In the genomic region with DNA sequence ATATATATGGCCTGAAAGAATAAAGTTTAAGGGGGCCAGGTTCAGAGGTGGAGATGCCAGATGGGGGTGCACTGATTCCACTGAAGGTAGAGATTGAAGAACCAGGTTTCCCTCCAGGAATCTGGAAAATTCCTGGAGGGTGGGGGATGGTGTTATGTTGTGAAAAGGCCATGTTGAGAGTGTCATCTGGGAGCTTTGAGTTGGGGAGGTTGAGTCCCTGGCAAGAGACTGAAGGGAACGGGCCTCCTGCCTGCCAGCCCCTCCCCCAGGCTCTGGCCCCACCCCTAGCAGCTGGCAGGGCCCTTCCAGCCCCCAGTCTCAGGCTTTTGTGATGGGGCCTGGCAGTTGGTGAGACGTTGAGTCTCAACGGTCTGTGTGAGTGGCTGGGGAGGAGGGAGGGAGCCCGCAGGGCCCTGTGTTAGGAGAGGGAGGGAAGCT, we compare ENCODE assay signal across 8 cellular contexts. TPM values are rescaled to one million over a fixed set of nuclear protein-coding genes. Genes with fewer than 3 reads are reported as not detected.
DNase-seq lines count a peak whose midpoint lies in the region; ATAC-seq and TF ChIP-seq lines count a peak whose summit lies in the region.

No MANE protein-coding gene starts in this region.

- no peak overlapping the region for H3K4me3 ChIP-seq in DND-41 (ENCODE audit: low read depth in 1 of 2, low read length in 2 of 2)

- H3K36me3 ChIP-seq in DND-41 (ENCODE audit: insufficient read depth, low read length), result no peaks in the 10 kb centered on the region

- H3K4me1 Mint-ChIP-seq in chondrocyte (ENCODE audit: low read depth) (peaks cover 24% of the 10 kb centered on the region), nephron progenitor cell (peaks cover 47% of the 10 kb centered on the region)

- no peaks in the 10 kb centered on the region for H3K79me2 ChIP-seq in DND-41 (ENCODE audit: insufficient read depth, low read length)

- peaks cover 23% of the 10 kb centered on the region for H3K27me3 ChIP-seq in DND-41 (ENCODE audit: insufficient read depth, low read length, poor library complexity)

- no peaks in the 10 kb centered on the region for H3K9me3 ChIP-seq in DND-41 (ENCODE audit: insufficient read depth, low read length, severe bottlenecking)

- peaks cover 36% of the 10 kb centered on the region for H3K4me1 ChIP-seq in DND-41 (ENCODE audit: insufficient read depth, low read length)

- H4K20me1 ChIP-seq in DND-41 (ENCODE audit: insufficient read depth, low read length), result peaks cover 6% of the 10 kb centered on the region; the same call in 1 of the 2 replicates

- no peaks in the 10 kb centered on the region for H3K9me3 Mint-ChIP-seq in chondrocyte (ENCODE audit: low read depth)
- H3K9me3 Mint-ChIP-seq in nephron progenitor cell, result no peaks in the 10 kb centered on the region

- TF ChIP-seq CTCF in DND-41 (IDR thresholded peaks at IDR 0.05; ENCODE audit: borderline replicate concordance, extremely low read depth, low read length, poor library complexity, severe bottlenecking), result peak; percentile 22
- peak; percentile 42 for TF ChIP-seq CTCF in chondrocyte (IDR thresholded peaks at IDR 0.05)
- TF ChIP-seq CTCF in nephron progenitor cell (IDR thresholded peaks at IDR 0.05), result no peak

- H3K27ac Mint-ChIP-seq in chondrocyte (ENCODE audit: unreplicated experiment) (no peak overlapping the region), nephron progenitor cell (no peak overlapping the region)

- H3K27me3 Mint-ChIP-seq in chondrocyte (ENCODE audit: low read depth) (no peaks in the 10 kb centered on the region), nephron progenitor cell (ENCODE audit: low read depth, poor library complexity) (peaks cover 27% of the 10 kb centered on the region)

- peak overlapping the region; percentile 50; the same call in 1 of the 2 replicates for H3K27ac ChIP-seq in DND-41 (ENCODE audit: low read length)

- H3K4me3 Mint-ChIP-seq in chondrocyte (ENCODE audit: unreplicated experiment) (no peak overlapping the region), nephron progenitor cell (no peak overlapping the region)

- ATAC-seq in DND-41 (ENCODE audit: insufficient read depth, low read depth), result peak; percentile 75
- ATAC-seq in HG03457 (IDR thresholded peaks at IDR 0.05; ENCODE audit: unreplicated experiment), result no peak

- no peak overlapping the region for H3K9ac ChIP-seq in DND-41 (ENCODE audit: low read depth, low read length)

- H3K36me3 Mint-ChIP-seq in chondrocyte (ENCODE audit: low read depth) (no peaks in the 10 kb centered on the region), nephron progenitor cell (ENCODE audit: low read depth) (no peaks in the 10 kb centered on the region)

- DNase-seq in DND-41, result peak; percentile 81
- DNase-seq in NCI-H1694 (lab: John Stamatoyannopoulos, UW), result peak; percentile 48
- DNase-seq in chondrocyte (ENCODE audit: low spot score), result no peak
- DNase-seq in nephron progenitor cell, result peak; percentile 30
- no peak for DNase-seq in NOMO-1 treated with dmso at 0.1 percent for 144 hours (lab: John Stamatoyannopoulos, UW; ENCODE audit: unreplicated experiment)
- no peak for DNase-seq in cerebellar nuclear complex (lab: John Stamatoyannopoulos, UW)
- DNase-seq in RPMI8226, result no peak

- no peak overlapping the region; the same call in 1 of the 2 replicates for H3K4me2 ChIP-seq in DND-41 (ENCODE audit: insufficient read depth, low read length)

- H2AFZ ChIP-seq in DND-41 (ENCODE audit: low read depth, low read length), result no peak overlapping the region

RNA-seq across cellular contexts. Expression of a gene that starts 4.1 kb away (rescaled TPM):
- total RNA-seq in chondrocyte, result 12.6 to 20.7 TPM (median 14.8 TPM) in 3 replicates

RNA-seq across cellular contexts. Expression of a gene that starts 9.7 kb away (rescaled TPM):
- 15.2 to 24.5 TPM (median 15.6 TPM) in 3 replicates for total RNA-seq in chondrocyte

RNA-seq across cellular contexts. Expression of a gene that starts 58.7 kb away (rescaled TPM):
- total RNA-seq in chondrocyte, result 49.1 to 65.2 TPM (median 50.1 TPM) in 3 replicates

Comparison
In these comparisons a context has a peak if more than half of its experiments do, and no peak if none do; other contexts are left out.
1. DNase-seq: peak in DND-41 (single experiment), NCI-H1694 (single experiment) and nephron progenitor cell (single experiment); none in chondrocyte (single experiment), NOMO-1 treated with dmso at 0.1 percent for 144 hours (single experiment), cerebellar nuclear complex (0 of 2) and RPMI8226 (single experiment).